8 cellular contexts compared by ENCODE assay signal in the genomic region with DNA sequence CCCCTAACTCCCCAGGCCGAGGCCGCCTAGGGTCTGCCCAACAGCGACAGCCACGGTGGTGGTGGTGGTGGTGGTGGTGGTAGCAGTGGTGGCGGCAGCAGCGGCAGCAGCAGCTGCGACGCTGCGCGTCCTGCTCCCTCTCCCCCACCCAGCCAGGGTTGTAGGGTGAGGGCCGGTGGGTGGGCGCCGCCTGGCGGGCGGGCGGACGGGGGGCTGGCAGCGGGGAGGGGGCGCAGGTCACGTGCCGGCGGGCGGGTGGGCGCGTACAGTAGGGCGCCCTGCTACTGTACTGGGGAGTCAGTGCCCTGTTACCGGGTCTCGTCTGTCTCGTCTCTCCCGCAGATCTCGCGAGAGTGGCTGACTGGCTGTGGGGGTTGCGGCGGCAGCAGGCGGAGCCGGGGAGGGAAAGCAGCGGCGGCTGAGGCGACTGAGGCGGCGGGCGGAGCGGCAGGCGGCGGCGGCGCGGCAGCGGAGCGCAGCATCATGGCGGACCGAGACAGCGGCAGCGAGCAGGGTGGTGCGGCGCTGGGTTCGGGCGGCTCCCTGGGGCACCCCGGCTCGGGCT. TPM values are rescaled to one million over a fixed set of nuclear protein-coding genes. Genes with fewer than 3 reads are reported as not detected.
DNase-seq lines count a peak whose midpoint lies in the region; ATAC-seq and TF ChIP-seq lines count a peak whose summit lies in the region.

A gene (plus strand): TSS at position 411 of the 565 bp plus-strand sequence. CDS start 73 bp downstream, at position 484.

- peaks cover 77% of the 10 kb centered on the region for H3K4me1 Mint-ChIP-seq in HFFc6 (ENCODE audit: low read depth)
- H3K4me1 Mint-ChIP-seq in activated naive CD4-positive, alpha-beta T cell treated with anti-CD3 and anti-CD28 coated beads for 36 hours (ENCODE audit: low read depth) = peaks cover 66% of the 10 kb centered on the region

- peaks cover 14% of the 10 kb centered on the region for H3K36me3 Mint-ChIP-seq in HFFc6 (ENCODE audit: low read depth)
- no peaks in the 10 kb centered on the region for H3K36me3 Mint-ChIP-seq in activated naive CD4-positive, alpha-beta T cell treated with anti-CD3 and anti-CD28 coated beads for 36 hours (ENCODE audit: low read depth)

- intact Hi-C loops in activated naive CD4-positive, alpha-beta T cell treated with anti-CD3 and anti-CD28 coated beads for 36 hours (cut with micrococcal nuclease) = loop anchor here (1.0 to 10.0 kb wide), 4 partner anchors 10 to 1501 kb away; a partner anchor contains a TSS

- DNase-seq in GM10248 (ENCODE audit: extremely low spot score) = peak; percentile 96
- peak; percentile 96 for DNase-seq in HFFc6
- peak; percentile 87 for DNase-seq in MV-4-11 (lab: John Stamatoyannopoulos, UW)
- peak; percentile 97 for DNase-seq in SK-N-DZ (ENCODE audit: low spot score)
- peak; percentile 98 for DNase-seq in activated naive CD4-positive, alpha-beta T cell treated with anti-CD3 and anti-CD28 coated beads for 36 hours
- peak; percentile 83 for DNase-seq in globus pallidus (ENCODE audit: low spot score)
- peak; percentile 97 for DNase-seq in omental fat pad (ENCODE audit: low spot score)

- peak within 1 kb of the TSS; percentile 78 for H3K27ac ChIP-seq in temporal lobe (ENCODE audit: low read depth, low read length)

- H3K27ac Mint-ChIP-seq in HFFc6 = peak within 1 kb of the TSS; percentile 83
- H3K27ac Mint-ChIP-seq in activated naive CD4-positive, alpha-beta T cell treated with anti-CD3 and anti-CD28 coated beads for 36 hours = peak within 1 kb of the TSS; percentile 90

- POLR2A ChIA-PET in GM10248 (lab: Yijun Ruan, JAX) = interaction anchor here (0.6 kb wide), 1 partner anchor 32 kb away, joined by 3 read pairs; no protein-coding TSS in a partner anchor

- TF ChIP-seq CTCF in GM10248 (IDR thresholded peaks at IDR 0.05; ENCODE audit: control extremely low read depth, extremely low read depth, low read depth, missing control alignments) (no peak), HFFc6 (IDR thresholded peaks at IDR 0.05) (peak; percentile 62), omental fat pad (IDR thresholded peaks at IDR 0.05) (no peak)

- CTCF ChIA-PET in GM10248 (lab: Yijun Ruan, JAX) = interaction anchor here (1.8 to 2.4 kb wide), 5 partner anchors 29 to 65 kb away, joined by 4 to 12 read pairs (median 5); no protein-coding TSS in a partner anchor
- CTCF ChIA-PET in activated naive CD4-positive, alpha-beta T cell treated with anti-CD3 and anti-CD28 coated beads for 36 hours (lab: Charles Lee) = interaction anchor here (0.6 to 2.6 kb wide), 3 partner anchors 33 to 160 kb away, joined by 3 to 11 read pairs (median 7); no protein-coding TSS in a partner anchor

- peak; percentile 89 for ATAC-seq in omental fat pad (ENCODE audit: low FRiP score)

- H3K27me3 Mint-ChIP-seq in HFFc6 (ENCODE audit: insufficient read depth) = no peaks in the 10 kb centered on the region
- H3K27me3 Mint-ChIP-seq in activated naive CD4-positive, alpha-beta T cell treated with anti-CD3 and anti-CD28 coated beads for 36 hours (ENCODE audit: low read depth) = no peaks in the 10 kb centered on the region

- H3K4me3 Mint-ChIP-seq in HFFc6 = peak within 1 kb of the TSS; percentile 92
- peak within 1 kb of the TSS; percentile 91 for H3K4me3 Mint-ChIP-seq in activated naive CD4-positive, alpha-beta T cell treated with anti-CD3 and anti-CD28 coated beads for 36 hours

- H3K9me3 Mint-ChIP-seq in HFFc6 = no peaks in the 10 kb centered on the region
- no peaks in the 10 kb centered on the region for H3K9me3 Mint-ChIP-seq in activated naive CD4-positive, alpha-beta T cell treated with anti-CD3 and anti-CD28 coated beads for 36 hours

RNA-seq across cellular contexts. Expression of the gene that starts here (rescaled TPM):
- total RNA-seq in HFFc6 (2021; fragmentation: NEBNext Ultra II Directional; extraction: Animal tissue kit (Norgen Biotek cat#: 25700)) = 10 to 100 TPM; 21.1 to 26.1 (median 22.3) TPM
- 3.7 and 3.9 TPM in 2 replicates for polyA plus RNA-seq in SK-N-DZ (2014; cell fraction: cytosol; rRNA removed)
- polyA plus RNA-seq in SK-N-DZ (2014; cell fraction: nucleus; rRNA removed) = 2.8 and 4.6 TPM in 2 replicates
- total RNA-seq in activated naive CD4-positive, alpha-beta T cell treated with anti-CD3 and anti-CD28 coated beads for 36 hours = 10 to 100 TPM in 1 of 2 experiments, 1 to 10 TPM in 1; 9.0 to 10.3 TPM
- total RNA-seq in omental fat pad (10 to 100 TPM; 16.9 to 31.8 (median 24.3) TPM), temporal lobe (13.3 TPM)

Comparison
In these comparisons a context has a peak if more than half of its experiments do, and no peak if none do; other contexts are left out.
1. Peak in every context shown above with its lines: DNase-seq, ATAC-seq and H3K27ac ChIP-seq.